Comparison of ENCODE assay signal across 8 cellular contexts in genomic region chr16:67244387-67245188, GRCh38. TPM values are rescaled to one million over a fixed set of nuclear protein-coding genes. Genes with fewer than 3 reads are reported as not detected.
DNase-seq lines count a peak whose midpoint lies in the region; ATAC-seq, FAIRE-seq and TF ChIP-seq lines count a peak whose summit lies in the region.

No MANE protein-coding gene starts in this region.

- H3K27ac ChIP-seq in astrocyte (ENCODE audit: low read depth, low read length) (peak overlapping the region; percentile 69), kidney (ENCODE audit: low read depth in 2 of 2, low read length in 2 of 2) (peak overlapping the region; percentile 83 to 85)

- H3K4me3 ChIP-seq in AG10803 (ENCODE audit: low read length) = peak overlapping the region; percentile 20
- H3K4me3 ChIP-seq in astrocyte (ENCODE audit: insufficient read depth, low read depth, low read length) = peak overlapping the region; percentile 19
- H3K4me3 ChIP-seq in kidney (ENCODE audit: low read length in 2 of 2) = no peak overlapping the region

- H3K36me3 ChIP-seq in astrocyte (ENCODE audit: insufficient read depth, low read length) (peaks cover 3% of the 10 kb centered on the region), kidney (ENCODE audit: control insufficient read depth in 1 of 2, insufficient read depth in 2 of 2, low read length in 2 of 2) (no peaks in the 10 kb centered on the region)

- H3K9ac ChIP-seq in astrocyte (ENCODE audit: low read length) (peak overlapping the region; percentile 54), kidney (ENCODE audit: low read length in 2 of 2) (peak overlapping the region in 1 of 2 donors; percentile 34)

- H3K4me2 ChIP-seq in astrocyte (ENCODE audit: low read length) = peak overlapping the region; percentile 95

- H3K27me3 Mint-ChIP-seq in astrocyte (ENCODE audit: low read depth, unreplicated experiment) = peaks cover 5% of the 10 kb centered on the region

- H3K4me1 ChIP-seq in astrocyte (ENCODE audit: insufficient read depth, low read length) = peaks cover 66% of the 10 kb centered on the region
- peaks cover 9 to 35% of the 10 kb centered on the region in 2 donors for H3K4me1 ChIP-seq in kidney (ENCODE audit: control insufficient read depth in 1 of 2, insufficient read depth in 1 of 2, low read depth in 1 of 2, low read length in 2 of 2)

- ATAC-seq in HG03439 (IDR thresholded peaks at IDR 0.05; ENCODE audit: unreplicated experiment) = peak; percentile 47

- peak overlapping the region; percentile 89 for H3K4me3 Mint-ChIP-seq in astrocyte (ENCODE audit: unreplicated experiment)

- no peaks in the 10 kb centered on the region for H3K9me3 ChIP-seq in astrocyte (ENCODE audit: insufficient read depth, low read depth, low read length)
- H3K9me3 ChIP-seq in kidney (ENCODE audit: control insufficient read depth in 1 of 2, low read length in 2 of 2) = no peaks in the 10 kb centered on the region

- FAIRE-seq in astrocyte (lab: Jason Lieb, UNC) (no peak), kidney (lab: Jason Lieb, UNC) (no peak)

- H3K9me3 Mint-ChIP-seq in astrocyte (ENCODE audit: unreplicated experiment) = no peaks in the 10 kb centered on the region

- intact Hi-C loops in kidney (cut with DNase I) = no loop called here

- H3K36me3 Mint-ChIP-seq in astrocyte (ENCODE audit: low read depth, unreplicated experiment) = peaks cover 3% of the 10 kb centered on the region

- TF ChIP-seq CTCF in AG10803 (conservative IDR thresholded peaks at IDR 0.05; ENCODE audit: low read length) (0 out of 2 replicates have a peak, but pooled peaks have one; percentile 7), astrocyte (IDR thresholded peaks at IDR 0.05; ENCODE audit: insufficient read depth, low read depth, low read length) (no peak), kidney (IDR thresholded peaks at IDR 0.05; ENCODE audit: borderline replicate concordance, extremely low read depth, insufficient read depth) (no peak)

- H4K20me1 ChIP-seq in astrocyte (ENCODE audit: insufficient read depth, low read length) = no peaks in the 10 kb centered on the region

- peaks cover 53% of the 10 kb centered on the region for H3K79me2 ChIP-seq in astrocyte (ENCODE audit: insufficient read depth, low read length)

- no peaks in the 10 kb centered on the region for H3K27me3 ChIP-seq in astrocyte (ENCODE audit: insufficient read depth, low read length)

- H3K4me1 Mint-ChIP-seq in astrocyte (ENCODE audit: low read depth, unreplicated experiment) = peaks cover 44% of the 10 kb centered on the region

- peak; percentile 89 for DNase-seq in AG10803 (ENCODE audit: low read depth)
- DNase-seq in GM19238 (ENCODE audit: insufficient read length, low spot score) = peak; percentile 91
- peak; percentile 35 to 89 (median 64) for DNase-seq in T-helper 2 cell
- peak; percentile 79 for DNase-seq in astrocyte (ENCODE audit: low read depth)
- peak; percentile 95 for DNase-seq in kidney
- DNase-seq in stimulated activated CD4-positive, alpha-beta T cell treated with anti-CD3 and anti-CD28 coated beads, Interleukin-4, amount 100 ng/mL, for 1 hour = peak; percentile 73
- DNase-seq in NCI-H748 (lab: John Stamatoyannopoulos, UW; ENCODE audit: unreplicated experiment) = no peak

- H3K27ac Mint-ChIP-seq in astrocyte (ENCODE audit: unreplicated experiment) = peak overlapping the region; percentile 96

- H2AFZ ChIP-seq in astrocyte (ENCODE audit: low read depth, low read length) = no peak overlapping the region

RNA-seq across cellular contexts. Expression of gene FHOD1, which starts 2.7 kb away (rescaled TPM):
- total RNA-seq in astrocyte (38.1 and 40.5 TPM in 2 replicates), kidney (30.4 TPM)
- 21.0 TPM for polyA plus RNA-seq in kidney (ENCODE audit: insufficient read depth, low read depth, low replicate concordance)

RNA-seq across cellular contexts. Expression of gene SLC9A5, which starts 4.2 kb away (rescaled TPM):
- total RNA-seq in astrocyte = 2.4 and 2.5 TPM in 2 replicates
- total RNA-seq in kidney = 1.1 TPM
- polyA plus RNA-seq in kidney (ENCODE audit: insufficient read depth, low read depth, low replicate concordance) = 0.92 TPM

RNA-seq across cellular contexts. Expression of gene TMEM208, which starts 17.7 kb away (rescaled TPM):
- total RNA-seq in astrocyte = 47.5 and 51.6 TPM in 2 replicates
- total RNA-seq in kidney = 47.1 TPM
- 145 TPM for polyA plus RNA-seq in kidney (ENCODE audit: insufficient read depth, low read depth, low replicate concordance)

RNA-seq across cellular contexts. Expression of gene PLEKHG4, which starts 34.7 kb away (rescaled TPM):
- 1.8 and 2.4 TPM in 2 replicates for total RNA-seq in astrocyte
- 10.1 TPM for total RNA-seq in kidney
- 2.6 TPM for polyA plus RNA-seq in kidney (ENCODE audit: insufficient read depth, low read depth, low replicate concordance)

RNA-seq across cellular contexts. Expression of gene ELMO3, which starts 45.7 kb away (rescaled TPM):
- total RNA-seq in astrocyte (1.2 and 1.4 TPM in 2 replicates), kidney (24.2 TPM)
- polyA plus RNA-seq in kidney (ENCODE audit: insufficient read depth, low read depth, low replicate concordance) = 33.1 TPM

Comparison
In these comparisons a context has a peak if more than half of its experiments do, and no peak if none do; other contexts are left out.
1. H3K4me3 ChIP-seq: peak in AG10803 (single experiment) and astrocyte (single experiment); none in kidney (0 of 2).